In the genomic region with DNA sequence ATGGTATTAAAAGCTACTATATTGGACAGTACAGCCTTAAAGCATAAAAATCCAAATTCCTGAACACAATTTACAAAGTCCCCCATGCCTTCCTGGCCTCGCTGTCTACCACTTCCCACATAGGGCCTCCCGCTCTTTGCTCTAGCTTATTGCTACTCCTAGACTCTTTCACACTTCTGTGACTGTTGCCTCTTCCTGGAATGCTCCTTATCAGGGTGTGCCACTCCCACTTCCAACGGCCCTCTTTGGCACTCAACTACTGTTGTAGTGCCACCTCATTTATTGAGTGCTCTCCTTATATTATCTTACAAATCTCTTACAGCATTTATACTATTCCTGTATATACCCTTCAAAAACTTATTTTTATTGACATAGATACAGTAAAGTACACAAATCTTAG, we compare ENCODE assay signal across 1 cellular context.
TF ChIP-seq lines count a peak whose summit lies in the region.

No MANE protein-coding gene starts in this region.

TF ChIP-seq in K562, 482 proteins besides CTCF, POLR2A, EP300 and RAD21 (continued from another document and continues in another):
- TF ChIP-seq, protein P1, sequence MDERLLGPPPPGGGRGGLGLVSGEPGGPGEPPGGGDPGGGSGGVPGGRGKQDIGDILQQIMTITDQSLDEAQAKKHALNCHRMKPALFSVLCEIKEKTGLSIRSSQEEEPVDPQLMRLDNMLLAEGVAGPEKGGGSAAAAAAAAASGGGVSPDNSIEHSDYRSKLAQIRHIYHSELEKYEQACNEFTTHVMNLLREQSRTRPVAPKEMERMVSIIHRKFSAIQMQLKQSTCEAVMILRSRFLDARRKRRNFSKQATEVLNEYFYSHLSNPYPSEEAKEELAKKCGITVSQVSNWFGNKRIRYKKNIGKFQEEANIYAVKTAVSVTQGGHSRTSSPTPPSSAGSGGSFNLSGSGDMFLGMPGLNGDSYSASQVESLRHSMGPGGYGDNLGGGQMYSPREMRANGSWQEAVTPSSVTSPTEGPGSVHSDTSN (CRISPR knock-in tag; IDR thresholded peaks at IDR 0.05; ENCODE audit: low read depth): no peak
- TF ChIP-seq, protein P1 (tag; conservative IDR thresholded peaks at IDR 0.05; ENCODE audit: low read depth): no peak
- TF ChIP-seq POLR2H (tag; IDR thresholded peaks at IDR 0.05; ENCODE audit: low read depth): peak; percentile 58
- peak; percentile 30 for TF ChIP-seq POLR2B (IDR thresholded peaks at IDR 0.05; ENCODE audit: low read depth, partially characterized antibody)
- TF ChIP-seq GTF2F1 (IDR thresholded peaks at IDR 0.05; ENCODE audit: low read depth, low read length): no peak
- TF ChIP-seq ZNF561 (CRISPR knock-in tag; conservative IDR thresholded peaks at IDR 0.05): no peak
- TF ChIP-seq ZBTB34 (CRISPR knock-in tag; IDR thresholded peaks at IDR 0.05): no peak
- TF ChIP-seq FOS (IDR thresholded peaks at IDR 0.05; ENCODE audit: extremely low read depth, insufficient read length): no peak
- TF ChIP-seq THRA (IDR thresholded peaks at IDR 0.05): no peak
- TF ChIP-seq CXXC5 (CRISPR knock-in tag; IDR thresholded peaks at IDR 0.05): peak; percentile 75
- no peak for TF ChIP-seq NR2C1 (IDR thresholded peaks at IDR 0.05)
- TF ChIP-seq NR2C1 (tag; IDR thresholded peaks at IDR 0.05): no peak
- no peak for TF ChIP-seq ZNF224 (CRISPR knock-in tag; IDR thresholded peaks at IDR 0.05)
- no peak for TF ChIP-seq SAFB (IDR thresholded peaks at IDR 0.05; ENCODE audit: borderline replicate concordance, low read depth, low read length)
- TF ChIP-seq TRIM24 (IDR thresholded peaks at IDR 0.05): peak; percentile 82 to 84
- 0 out of 2 replicates have a peak, but pooled peaks have one; percentile 38 for TF ChIP-seq CTBP1 (IDR thresholded peaks at IDR 0.05; ENCODE audit: borderline replicate concordance)
- no peak for TF ChIP-seq COPS2 (conservative IDR thresholded peaks at IDR 0.05)
- no peak for TF ChIP-seq PRDM10 (IDR thresholded peaks at IDR 0.05; ENCODE audit: partially characterized antibody)
- no peak for TF ChIP-seq ZNF699 (CRISPR knock-in tag; IDR thresholded peaks at IDR 0.05; ENCODE audit: insufficient replicate concordance)
- TF ChIP-seq HDAC6 (IDR thresholded peaks at IDR 0.05; ENCODE audit: low read depth, low read length): no peak
- TF ChIP-seq SMAD4 (CRISPR knock-in tag; conservative IDR thresholded peaks at IDR 0.05): peak; percentile 87
- TF ChIP-seq ZNF785 (CRISPR knock-in tag; IDR thresholded peaks at IDR 0.05): no peak
- TF ChIP-seq MTA3 (IDR thresholded peaks at IDR 0.05; ENCODE audit: borderline replicate concordance): peak; percentile 84; the same call in 1 of the 2 replicates
- TF ChIP-seq MTA1 (IDR thresholded peaks at IDR 0.05; ENCODE audit: borderline replicate concordance): no peak
- peak; percentile 69 for TF ChIP-seq TEAD4 (IDR thresholded peaks at IDR 0.05; ENCODE audit: low read length)
- no peak for TF ChIP-seq TEAD4 (CRISPR knock-in tag; IDR thresholded peaks at IDR 0.05; ENCODE audit: borderline replicate concordance)
- TF ChIP-seq HMG20B (CRISPR knock-in tag; IDR thresholded peaks at IDR 0.05): no peak
- peak; percentile 36; the same call in 1 of the 2 replicates for TF ChIP-seq CBFA2T2 (conservative IDR thresholded peaks at IDR 0.05)
- TF ChIP-seq LEF1 (IDR thresholded peaks at IDR 0.05): peak; percentile 39; the same call in 1 of the 2 replicates
- no peak for TF ChIP-seq SMAD2 (IDR thresholded peaks at IDR 0.05; ENCODE audit: low read depth, low read length)
- no peak for TF ChIP-seq PREB (CRISPR knock-in tag; IDR thresholded peaks at IDR 0.05)
- TF ChIP-seq, protein P2, sequence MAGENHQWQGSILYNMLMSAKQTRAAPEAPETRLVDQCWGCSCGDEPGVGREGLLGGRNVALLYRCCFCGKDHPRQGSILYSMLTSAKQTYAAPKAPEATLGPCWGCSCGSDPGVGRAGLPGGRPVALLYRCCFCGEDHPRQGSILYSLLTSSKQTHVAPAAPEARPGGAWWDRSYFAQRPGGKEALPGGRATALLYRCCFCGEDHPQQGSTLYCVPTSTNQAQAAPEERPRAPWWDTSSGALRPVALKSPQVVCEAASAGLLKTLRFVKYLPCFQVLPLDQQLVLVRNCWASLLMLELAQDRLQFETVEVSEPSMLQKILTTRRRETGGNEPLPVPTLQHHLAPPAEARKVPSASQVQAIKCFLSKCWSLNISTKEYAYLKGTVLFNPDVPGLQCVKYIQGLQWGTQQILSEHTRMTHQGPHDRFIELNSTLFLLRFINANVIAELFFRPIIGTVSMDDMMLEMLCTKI (IDR thresholded peaks at IDR 0.05; ENCODE audit: partially characterized antibody): no peak
- no peak for TF ChIP-seq STAT6 (CRISPR knock-in tag; IDR thresholded peaks at IDR 0.05)
- TF ChIP-seq BACH1 (tag; IDR thresholded peaks at IDR 0.05): no peak
- peak; percentile 35; the same call in 1 of the 2 replicates for TF ChIP-seq TCF3 (CRISPR knock-in tag; IDR thresholded peaks at IDR 0.05)
- no peak for TF ChIP-seq ZBTB7A (IDR thresholded peaks at IDR 0.05; ENCODE audit: borderline replicate concordance, control insufficient read depth, low read depth, low read length)
- TF ChIP-seq NR2F6 (CRISPR knock-in tag; IDR thresholded peaks at IDR 0.05): no peak
- no peak for TF ChIP-seq ZNF140 (CRISPR knock-in tag; IDR thresholded peaks at IDR 0.05)
- no peak for TF ChIP-seq ZNF695 (CRISPR knock-in tag; IDR thresholded peaks at IDR 0.05)
- no peak for TF ChIP-seq KAT8 (IDR thresholded peaks at IDR 0.05; ENCODE audit: low read depth)
- 0 out of 2 replicates have a peak, but pooled peaks have one; percentile 39 for TF ChIP-seq ZNF197 (CRISPR knock-in tag; IDR thresholded peaks at IDR 0.05; ENCODE audit: low read depth)
- TF ChIP-seq MBD2 (IDR thresholded peaks at IDR 0.05; ENCODE audit: borderline replicate concordance, low read depth): no peak
- TF ChIP-seq KLF1 (tag; IDR thresholded peaks at IDR 0.05): no peak
- no peak for TF ChIP-seq ZNF253 (CRISPR knock-in tag; conservative IDR thresholded peaks at IDR 0.05)
- peak; percentile 35 for TF ChIP-seq HNRNPLL (IDR thresholded peaks at IDR 0.05; ENCODE audit: low read depth, low read length, poor library complexity, severe bottlenecking)
- no peak for TF ChIP-seq NFIX (CRISPR knock-in tag; IDR thresholded peaks at IDR 0.05; ENCODE audit: low read depth)
- no peak for TF ChIP-seq STAG1 (CRISPR knock-in tag; IDR thresholded peaks at IDR 0.05; ENCODE audit: borderline replicate concordance)
- no peak for TF ChIP-seq SLC30A9 (CRISPR knock-in tag; IDR thresholded peaks at IDR 0.05)
- peak; percentile 64 for TF ChIP-seq NFIC (IDR thresholded peaks at IDR 0.05)
- no peak for TF ChIP-seq NR4A1 (CRISPR knock-in tag; IDR thresholded peaks at IDR 0.05)
- TF ChIP-seq NR4A1 (tag; IDR thresholded peaks at IDR 0.05): 0 out of 2 replicates have a peak, but pooled peaks have one; percentile 36
- TF ChIP-seq U2AF2 (optimal IDR thresholded peaks at IDR 0.05; ENCODE audit: low read depth, low read length): no peak
- TF ChIP-seq E2F5 (CRISPR knock-in tag; IDR thresholded peaks at IDR 0.05): no peak
- TF ChIP-seq RFX5 (IDR thresholded peaks at IDR 0.05; ENCODE audit: low read depth, low read length): no peak
- TF ChIP-seq XRCC5 (IDR thresholded peaks at IDR 0.05; ENCODE audit: low read depth, low read length): no peak
- TF ChIP-seq ZC3H11A (IDR thresholded peaks at IDR 0.05; ENCODE audit: low read depth, low read length): no peak
- TF ChIP-seq ASH1L (IDR thresholded peaks at IDR 0.05; ENCODE audit: borderline replicate concordance, low read depth, partially characterized antibody): peak; percentile 33
- TF ChIP-seq TAL1 (IDR thresholded peaks at IDR 0.05): peak; percentile 11; the same call in 1 of the 2 replicates
